12 cellular contexts compared by ENCODE assay signal in genomic region chr5:88829773-88830172, GRCh38. TPM values are rescaled to one million over a fixed set of nuclear protein-coding genes. Genes with fewer than 3 reads are reported as not detected.
A peak's percentile ranks its signal among the peaks of the same experiment; 100 is the strongest.
DNase-seq lines count a peak whose midpoint lies in the region; ATAC-seq and TF ChIP-seq lines count a peak whose summit lies in the region.
"Had no signal": no experiment of that assay in that cellular context is flagged by ENCODE, and none has a peak within 500 bp of the region (broad histone marks: within the 10 kb centered on the region; RNA-seq: fewer than 3 reads in every experiment).

No MANE protein-coding gene starts in this region.

- H3K36me3 ChIP-seq in mucosa of rectum (ENCODE audit: control insufficient read depth in 2 of 2, insufficient read depth in 2 of 2, low read length in 2 of 2), result no peaks in the 10 kb centered on the region
- H3K36me3 ChIP-seq in upper lobe of left lung, result no peaks in the 10 kb centered on the region

- WGBS in upper lobe of left lung, 2 donors, result 70% methylated on average over 3 of the region's 3 CpGs

- TF ChIP-seq CTCF in cardiac fibroblast (IDR thresholded peaks at IDR 0.05; ENCODE audit: low read depth, low read length) (no peak), upper lobe of left lung (IDR thresholded peaks at IDR 0.05) (no peak)

- no peaks in the 10 kb centered on the region for H3K27me3 ChIP-seq in mucosa of rectum (ENCODE audit: control insufficient read depth in 2 of 2, insufficient read depth in 2 of 2, low read length in 2 of 2)
- H3K27me3 ChIP-seq in upper lobe of left lung, result no peaks in the 10 kb centered on the region

- ATAC-seq in Right ventricle myocardium superior (ENCODE audit: poor library complexity) (peak; percentile 19), Right ventricle myocardium inferior (no peak), upper lobe of left lung (ENCODE audit: low FRiP score in 2 of 2) (no peak)
- ATAC-seq: effector memory CD8-positive, alpha-beta T cell had no signal

- H3K4me1 ChIP-seq in mucosa of rectum (ENCODE audit: control insufficient read depth in 2 of 2, insufficient read depth in 2 of 2, low read length in 2 of 2), result peaks cover 3 to 7% of the 10 kb centered on the region in 2 donors
- peaks cover 29 to 61% (median 50%) of the 10 kb centered on the region in 4 donors for H3K4me1 ChIP-seq in upper lobe of left lung

- no peak for TF ChIP-seq EP300 in upper lobe of left lung (IDR thresholded peaks at IDR 0.05)

- TF ChIP-seq POLR2A in upper lobe of left lung (IDR thresholded peaks at IDR 0.05), result no peak

- H3K9me3 ChIP-seq in mucosa of rectum (ENCODE audit: control insufficient read depth in 2 of 2, low read length in 2 of 2) (no peaks in the 10 kb centered on the region), upper lobe of left lung (no peaks in the 10 kb centered on the region)

- no peak overlapping the region for H3K9ac ChIP-seq in mucosa of rectum (ENCODE audit: low read depth in 1 of 2, low read length in 2 of 2)

- DNase-seq in Right ventricle myocardium superior (no peak), Right ventricle myocardium inferior (ENCODE audit: missing footprints) (no peak), cardiac fibroblast (ENCODE audit: low read depth in 2 of 2) (peak; percentile 24 to 59), upper lobe of left lung (no peak), dedifferentiated amniotic fluid mesenchymal stem cell (ENCODE audit: extremely low spot score) (no peak), C1 segment of cervical spinal cord (lab: John Stamatoyannopoulos, UW) (no peak)
- no peak for DNase-seq in stimulated activated CD8-positive, alpha-beta memory T cell treated with anti-CD3 and anti-CD28 coated beads, Interleukin-4, amount 100 ng/mL, for 48 hours
- DNase-seq: activated CD4-positive, alpha-beta memory T cell treated with anti-CD3 and anti-CD28 coated beads, Interleukin-2, amount 10 ng/mL, durations not matched to agents 7 days and 5 days; effector memory CD8-positive, alpha-beta T cell; NCI-H187; stimulated activated CD4-positive, alpha-beta T cell treated with anti-CD3 and anti-CD28 coated beads, Interleukin-12 subunit alpha, Interleukin-12 subunit beta, amount 100 ng/mL, for 4 hours had no signal

- intact Hi-C loops in Right ventricle myocardium superior (cut with DNase I) (loop anchor here (5.0 kb wide), 2 partner anchors 42 to 53 kb away; partner anchors contain the start of gene MEF2C), Right ventricle myocardium inferior (cut with DNase I) (loop anchor here (5.0 kb wide), 3 partner anchors 42 to 97 kb away; no protein-coding TSS in a partner anchor)

- H3K27ac ChIP-seq in mucosa of rectum (ENCODE audit: low read depth in 2 of 2, low read length in 2 of 2), result peak overlapping the region; percentile 41 to 44
- H3K27ac ChIP-seq in upper lobe of left lung, result peak overlapping the region; percentile 57 to 84 (median 72)

- H3K4me3 ChIP-seq in cardiac fibroblast (replicated peaks in 1 of 2; ENCODE audit: low read depth in 2 of 2, low read length in 2 of 2) (no peak overlapping the region), mucosa of rectum (ENCODE audit: low read length in 2 of 2) (no peak overlapping the region), upper lobe of left lung (no peak overlapping the region)

RNA-seq across cellular contexts. Expression of gene MEF2C, which starts 53.2 kb away (rescaled TPM):
- 52.3 TPM for total RNA-seq in Right ventricle myocardium superior
- 46.7 TPM for total RNA-seq in Right ventricle myocardium inferior
- total RNA-seq in upper lobe of left lung, result 10 to 100 TPM; 20.5 to 46.2 (median 35.8) TPM

Comparison
In these comparisons a context has a peak if more than half of its experiments do, and no peak if none do; other contexts are left out.
1. DNase-seq: peak in cardiac fibroblast (2 of 2); none in Right ventricle myocardium superior (single experiment), Right ventricle myocardium inferior (single experiment), upper lobe of left lung (0 of 2), stimulated activated CD8-positive, alpha-beta memory T cell treated with anti-CD3 and anti-CD28 coated beads, Interleukin-4, amount 100 ng/mL, for 48 hours (single experiment), dedifferentiated amniotic fluid mesenchymal stem cell (single experiment) and C1 segment of cervical spinal cord (0 of 14).